In the genomic region with DNA sequence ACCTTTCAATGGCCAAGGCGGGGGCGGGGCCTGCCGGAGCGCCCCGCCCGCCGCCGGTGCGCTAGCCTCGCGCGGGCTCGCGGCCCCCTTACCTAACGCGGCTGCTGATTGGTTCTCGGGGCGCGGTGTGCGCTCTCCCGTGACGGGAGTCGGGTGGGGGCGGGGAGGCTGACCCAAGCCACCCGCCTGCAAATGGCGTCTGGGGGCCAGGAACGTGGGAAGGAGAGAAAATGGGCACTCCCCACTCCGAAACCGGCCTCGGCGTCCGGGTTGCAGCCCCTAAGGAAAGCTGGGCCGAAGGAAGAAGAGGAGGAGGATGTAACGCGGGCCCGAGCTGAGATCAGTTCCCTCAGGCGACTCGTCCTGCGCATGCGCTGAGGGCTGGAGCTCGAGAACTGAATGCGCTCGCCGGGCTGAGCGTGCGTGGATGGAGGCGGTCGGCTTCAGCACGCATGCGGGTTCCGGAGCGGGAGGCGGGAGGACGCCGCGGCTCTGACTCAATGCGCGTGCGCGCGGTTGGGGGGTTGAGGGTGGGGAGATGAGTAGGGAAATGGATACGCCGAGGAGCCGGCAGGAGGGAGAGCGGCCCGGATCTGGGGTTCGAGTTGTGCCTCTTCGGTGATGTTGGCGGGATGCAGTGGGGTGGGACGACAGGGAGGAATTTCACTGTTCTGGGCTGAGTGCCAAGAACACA, we compare ENCODE assay signal across 8 cellular contexts. TPM values are rescaled to one million over a fixed set of nuclear protein-coding genes. Genes with fewer than 3 reads are reported as not detected.
DNase-seq lines count a peak whose midpoint lies in the region; ATAC-seq and TF ChIP-seq lines count a peak whose summit lies in the region.

A gene with protein sequence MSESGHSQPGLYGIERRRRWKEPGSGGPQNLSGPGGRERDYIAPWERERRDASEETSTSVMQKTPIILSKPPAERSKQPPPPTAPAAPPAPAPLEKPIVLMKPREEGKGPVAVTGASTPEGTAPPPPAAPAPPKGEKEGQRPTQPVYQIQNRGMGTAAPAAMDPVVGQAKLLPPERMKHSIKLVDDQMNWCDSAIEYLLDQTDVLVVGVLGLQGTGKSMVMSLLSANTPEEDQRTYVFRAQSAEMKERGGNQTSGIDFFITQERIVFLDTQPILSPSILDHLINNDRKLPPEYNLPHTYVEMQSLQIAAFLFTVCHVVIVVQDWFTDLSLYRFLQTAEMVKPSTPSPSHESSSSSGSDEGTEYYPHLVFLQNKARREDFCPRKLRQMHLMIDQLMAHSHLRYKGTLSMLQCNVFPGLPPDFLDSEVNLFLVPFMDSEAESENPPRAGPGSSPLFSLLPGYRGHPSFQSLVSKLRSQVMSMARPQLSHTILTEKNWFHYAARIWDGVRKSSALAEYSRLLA (minus strand): TSS at position 401 of the 694 bp plus-strand sequence. CDS start 4,221 bp downstream, outside the sequence.

- no peaks in the 10 kb centered on the region for H3K27me3 ChIP-seq in H7 (ENCODE audit: control insufficient read depth, insufficient read depth, low read length)

- TF ChIP-seq POLR2A in Raji (IDR thresholded peaks at IDR 0.05; ENCODE audit: insufficient read depth, low read depth, low read length): peak; percentile 81

- peaks cover 3% of the 10 kb centered on the region; the same call in 1 of the 2 replicates for H3K36me3 ChIP-seq in H7 (replicated peaks; ENCODE audit: control insufficient read depth, insufficient read depth, low read length)

- peak within 1 kb of the TSS; percentile 98 for H3K4me3 Mint-ChIP-seq in natural killer cell treated with Interleukin-12 subunit alpha and Interleukin-12 subunit beta and Interleukin-15 and Interleukin-18, amount 100 ng/mL, for 72 hours

- H3K4me1 Mint-ChIP-seq in natural killer cell treated with Interleukin-12 subunit alpha and Interleukin-12 subunit beta and Interleukin-15 and Interleukin-18, amount 100 ng/mL, for 72 hours (ENCODE audit: low read depth in 2 of 2): peaks cover 71 to 87% of the 10 kb centered on the region in 2 donors

- DNase-seq in ELF-1 (ENCODE audit: low read depth, low spot score) (peak; percentile 98), H7 (peak; percentile 98), M059J (ENCODE audit: low read depth) (peak; percentile 97), fibroblast of pulmonary artery (ENCODE audit: low read depth) (peak; percentile 98)
- DNase-seq in activated T-helper 9 cell treated with anti-CD3 and anti-CD28 coated beads, Interleukin-2, amount 50 U/mL, for 16 hours (ENCODE audit: low read depth): peak; percentile 98
- peak; percentile 99 for DNase-seq in natural killer cell treated with Interleukin-12 subunit alpha and Interleukin-12 subunit beta and Interleukin-15 and Interleukin-18, amount 100 ng/mL, for 72 hours (ENCODE audit: low spot score)
- peak; percentile 96 for DNase-seq in stimulated activated naive CD4-positive, alpha-beta T cell treated with Interleukin-2 at 50 U/mL for 16 hours (lab: John Stamatoyannopoulos, UW)

- ATAC-seq in natural killer cell treated with Interleukin-12 subunit alpha and Interleukin-12 subunit beta and Interleukin-15 and Interleukin-18, amount 100 ng/mL, for 72 hours: peak; percentile 88 to 91

- TF ChIP-seq CTCF in fibroblast of pulmonary artery (IDR thresholded peaks at IDR 0.05; ENCODE audit: low read length, missing control alignments): no peak

- H3K4me3 ChIP-seq in H7 (ENCODE audit: insufficient read depth, low read depth, low read length): peak within 1 kb of the TSS; percentile 70
- peak within 1 kb of the TSS; percentile 85 for H3K4me3 ChIP-seq in fibroblast of pulmonary artery (replicated peaks; ENCODE audit: low read depth, low read length)

- no peaks in the 10 kb centered on the region for H3K9me3 Mint-ChIP-seq in natural killer cell treated with Interleukin-12 subunit alpha and Interleukin-12 subunit beta and Interleukin-15 and Interleukin-18, amount 100 ng/mL, for 72 hours

- peak within 1 kb of the TSS; percentile 93 to 100 for H3K27ac Mint-ChIP-seq in natural killer cell treated with Interleukin-12 subunit alpha and Interleukin-12 subunit beta and Interleukin-15 and Interleukin-18, amount 100 ng/mL, for 72 hours

- no peaks in the 10 kb centered on the region for H3K27me3 Mint-ChIP-seq in natural killer cell treated with Interleukin-12 subunit alpha and Interleukin-12 subunit beta and Interleukin-15 and Interleukin-18, amount 100 ng/mL, for 72 hours

- peaks cover 22% of the 10 kb centered on the region for H3K36me3 Mint-ChIP-seq in natural killer cell treated with Interleukin-12 subunit alpha and Interleukin-12 subunit beta and Interleukin-15 and Interleukin-18, amount 100 ng/mL, for 72 hours

RNA-seq across cellular contexts. Expression of the gene that starts here (rescaled TPM):
- total RNA-seq in H7 (2014; rRNA removed; shearing (Covaris generic)): 23.4 and 33.6 TPM in 2 replicates
- 16.0 and 24.0 TPM in 2 replicates for total RNA-seq in M059J (2014; rRNA removed; shearing (Covaris generic))
- 100 to 1,000 TPM in 1 of 2 donors, 10 to 100 TPM in 1; 89.4 to 103 TPM for total RNA-seq in natural killer cell treated with Interleukin-12 subunit alpha and Interleukin-12 subunit beta and Interleukin-15 and Interleukin-18, amount 100 ng/mL, for 72 hours

Comparison
In these comparisons a context has a peak if more than half of its experiments do, and no peak if none do; other contexts are left out.
1. Peak in every context shown above with its lines: DNase-seq, ATAC-seq and H3K4me3 ChIP-seq.